Comparison of ENCODE assay signal across 8 cellular contexts in the genomic region with DNA sequence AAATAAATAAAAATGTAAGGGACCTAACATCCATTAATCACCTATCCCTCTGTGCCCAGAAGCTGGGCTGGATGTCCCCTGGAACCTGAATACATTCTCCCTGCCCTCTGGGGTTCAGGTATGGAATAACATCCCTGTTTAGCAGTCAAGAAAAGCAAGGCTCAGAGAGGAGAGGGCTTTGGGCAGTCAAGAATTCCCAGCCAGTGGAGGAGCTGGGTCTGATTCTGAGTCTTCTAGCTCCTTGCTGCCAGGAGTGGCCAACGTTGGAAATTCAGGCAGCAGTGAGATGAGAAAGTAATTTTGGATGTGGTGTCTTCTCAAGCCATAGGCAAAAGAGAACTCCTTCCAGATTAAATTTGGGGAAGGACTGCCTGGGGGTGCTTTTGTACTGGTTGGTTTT. TPM values are rescaled to one million over a fixed set of nuclear protein-coding genes. Genes with fewer than 3 reads are reported as not detected.
DNase-seq lines count a peak whose midpoint lies in the region; ATAC-seq, FAIRE-seq and TF ChIP-seq lines count a peak whose summit lies in the region.

No MANE protein-coding gene starts in this region.

- H3K27me3 ChIP-seq in astrocyte (ENCODE audit: insufficient read depth, low read length) = peaks cover 61% of the 10 kb centered on the region

- FAIRE-seq in astrocyte (lab: Jason Lieb, UNC) (no peak), GM12892 (lab: Jason Lieb, UNC) (no peak)

- H3K9me3 ChIP-seq in astrocyte (ENCODE audit: insufficient read depth, low read depth, low read length) = no peaks in the 10 kb centered on the region

- no peak overlapping the region for H3K4me2 ChIP-seq in astrocyte (ENCODE audit: low read length)

- H3K4me3 ChIP-seq in astrocyte (ENCODE audit: insufficient read depth, low read depth, low read length) = no peak overlapping the region

- H3K9me3 Mint-ChIP-seq in Calu3 (ENCODE audit: low read depth, unreplicated experiment) (no peaks in the 10 kb centered on the region), astrocyte (ENCODE audit: unreplicated experiment) (no peaks in the 10 kb centered on the region)

- H3K36me3 Mint-ChIP-seq in Calu3 (ENCODE audit: insufficient read depth, unreplicated experiment) = no peaks in the 10 kb centered on the region
- peaks cover 3% of the 10 kb centered on the region for H3K36me3 Mint-ChIP-seq in astrocyte (ENCODE audit: low read depth, unreplicated experiment)

- peak; percentile 49 for TF ChIP-seq CTCF in Calu3 (IDR thresholded peaks at IDR 0.05; ENCODE audit: unreplicated experiment)
- TF ChIP-seq CTCF in astrocyte (IDR thresholded peaks at IDR 0.05; ENCODE audit: insufficient read depth, low read depth, low read length) = peak; percentile 30

- no peaks in the 10 kb centered on the region for H3K79me2 ChIP-seq in astrocyte (ENCODE audit: insufficient read depth, low read length)

- intact Hi-C loops in Calu3 (cut with micrococcal nuclease; ENCODE audit: unreplicated experiment) = loop anchor here (5.0 kb wide), 1 partner anchor 73 kb away; no protein-coding TSS in a partner anchor

- H3K4me1 Mint-ChIP-seq in Calu3 (ENCODE audit: low read depth, unreplicated experiment) (no peaks in the 10 kb centered on the region), astrocyte (ENCODE audit: low read depth, unreplicated experiment) (peaks cover 5% of the 10 kb centered on the region)

- TF ChIP-seq RAD21 in Ishikawa (IDR thresholded peaks at IDR 0.05; ENCODE audit: low read depth) = peak; percentile 41

- no peaks in the 10 kb centered on the region for H3K36me3 ChIP-seq in astrocyte (ENCODE audit: insufficient read depth, low read length)

- TF ChIP-seq EP300 in Ishikawa (IDR thresholded peaks at IDR 0.05; ENCODE audit: borderline replicate concordance) = no peak

- H2AFZ ChIP-seq in astrocyte (ENCODE audit: low read depth, low read length) = no peak overlapping the region

- no peak overlapping the region for H3K27ac ChIP-seq in astrocyte (ENCODE audit: low read depth, low read length)

- DNase-seq in Calu3 (peak; percentile 58), astrocyte (ENCODE audit: low read depth) (peak; percentile 27), left lobe of liver (ENCODE audit: low spot score) (no peak), GM12892 (ENCODE audit: insufficient read length) (no peak)

- no peak for TF ChIP-seq POLR2A in GM12892 (IDR thresholded peaks at IDR 0.05; ENCODE audit: low read depth, low read length)

- H3K27me3 Mint-ChIP-seq in Calu3 (ENCODE audit: unreplicated experiment) (peaks cover 63% of the 10 kb centered on the region), astrocyte (ENCODE audit: low read depth, unreplicated experiment) (peaks cover 59% of the 10 kb centered on the region)

- peak; percentile 39 for ATAC-seq in left lobe of liver
- no peak for ATAC-seq in GM21529 (IDR thresholded peaks at IDR 0.05; ENCODE audit: unreplicated experiment)
- no peak for ATAC-seq in GM21390 (IDR thresholded peaks at IDR 0.05; ENCODE audit: unreplicated experiment)
- no peak for ATAC-seq in HG02840 (IDR thresholded peaks at IDR 0.05; ENCODE audit: low FRiP score, unreplicated experiment)

- no peaks in the 10 kb centered on the region for H4K20me1 ChIP-seq in astrocyte (ENCODE audit: insufficient read depth, low read length)

- BruUV-seq in Calu3 (replicated peaks; lab: Mats Ljungman, UMichigan) = no TSS peak

- H3K4me3 Mint-ChIP-seq in Calu3 (ENCODE audit: low read depth, unreplicated experiment) = no peak overlapping the region
- no peak overlapping the region for H3K4me3 Mint-ChIP-seq in astrocyte (ENCODE audit: unreplicated experiment)

- no peak overlapping the region for H3K27ac Mint-ChIP-seq in Calu3 (ENCODE audit: unreplicated experiment)
- H3K27ac Mint-ChIP-seq in astrocyte (ENCODE audit: unreplicated experiment) = no peak overlapping the region

- CTCF ChIA-PET in Calu3 (lab: Charles Lee) = interaction anchor here (0.5 to 1.6 kb wide), 11 partner anchors 10 to 677 kb away, joined by 3 to 18 read pairs (median 3); no protein-coding TSS in a partner anchor

- no peak overlapping the region for H3K9ac ChIP-seq in astrocyte (ENCODE audit: low read length)

- peaks cover 13% of the 10 kb centered on the region for H3K4me1 ChIP-seq in astrocyte (ENCODE audit: insufficient read depth, low read length)

TF ChIP-seq in Ishikawa, 13 proteins besides CTCF, POLR2A, EP300 and RAD21:
- TF ChIP-seq, protein P1, sequence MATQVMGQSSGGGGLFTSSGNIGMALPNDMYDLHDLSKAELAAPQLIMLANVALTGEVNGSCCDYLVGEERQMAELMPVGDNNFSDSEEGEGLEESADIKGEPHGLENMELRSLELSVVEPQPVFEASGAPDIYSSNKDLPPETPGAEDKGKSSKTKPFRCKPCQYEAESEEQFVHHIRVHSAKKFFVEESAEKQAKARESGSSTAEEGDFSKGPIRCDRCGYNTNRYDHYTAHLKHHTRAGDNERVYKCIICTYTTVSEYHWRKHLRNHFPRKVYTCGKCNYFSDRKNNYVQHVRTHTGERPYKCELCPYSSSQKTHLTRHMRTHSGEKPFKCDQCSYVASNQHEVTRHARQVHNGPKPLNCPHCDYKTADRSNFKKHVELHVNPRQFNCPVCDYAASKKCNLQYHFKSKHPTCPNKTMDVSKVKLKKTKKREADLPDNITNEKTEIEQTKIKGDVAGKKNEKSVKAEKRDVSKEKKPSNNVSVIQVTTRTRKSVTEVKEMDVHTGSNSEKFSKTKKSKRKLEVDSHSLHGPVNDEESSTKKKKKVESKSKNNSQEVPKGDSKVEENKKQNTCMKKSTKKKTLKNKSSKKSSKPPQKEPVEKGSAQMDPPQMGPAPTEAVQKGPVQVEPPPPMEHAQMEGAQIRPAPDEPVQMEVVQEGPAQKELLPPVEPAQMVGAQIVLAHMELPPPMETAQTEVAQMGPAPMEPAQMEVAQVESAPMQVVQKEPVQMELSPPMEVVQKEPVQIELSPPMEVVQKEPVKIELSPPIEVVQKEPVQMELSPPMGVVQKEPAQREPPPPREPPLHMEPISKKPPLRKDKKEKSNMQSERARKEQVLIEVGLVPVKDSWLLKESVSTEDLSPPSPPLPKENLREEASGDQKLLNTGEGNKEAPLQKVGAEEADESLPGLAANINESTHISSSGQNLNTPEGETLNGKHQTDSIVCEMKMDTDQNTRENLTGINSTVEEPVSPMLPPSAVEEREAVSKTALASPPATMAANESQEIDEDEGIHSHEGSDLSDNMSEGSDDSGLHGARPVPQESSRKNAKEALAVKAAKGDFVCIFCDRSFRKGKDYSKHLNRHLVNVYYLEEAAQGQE (IDR thresholded peaks at IDR 0.05; ENCODE audit: low read depth) = no peak

RNA-seq across cellular contexts. Expression of a gene that starts 42.6 kb away (rescaled TPM):
- total RNA-seq in Calu3 (2022) = 94.1 and 156 TPM in 2 replicates
- total RNA-seq in astrocyte = 77.0 and 77.4 TPM in 2 replicates
- 10.0 TPM for total RNA-seq in left lobe of liver
- 12.1 TPM for polyA plus RNA-seq in GM12892 (2012; ENCODE audit: missing spikeins)

Comparison
In these comparisons a context has a peak if more than half of its experiments do, and no peak if none do; other contexts are left out.
1. DNase-seq: peak in Calu3 (single experiment) and astrocyte (single experiment); none in left lobe of liver (single experiment) and GM12892 (single experiment).